14 cellular contexts compared by ENCODE assay signal in genomic region chr7:13874783-13875182, GRCh38.
DNase-seq lines count a peak whose midpoint lies in the region; ATAC-seq and TF ChIP-seq lines count a peak whose summit lies in the region.
"Had no signal": no experiment of that assay in that cellular context is flagged by ENCODE, and none has a peak within 500 bp of the region (broad histone marks: within the 10 kb centered on the region; RNA-seq: fewer than 3 reads in every experiment).

No MANE protein-coding gene starts in this region.

- intact Hi-C loops in lower lobe of right lung (cut with DNase I), result no loop called here
- intact Hi-C loops in sigmoid colon (cut with DNase I), result no loop called here

- H3K9me3 ChIP-seq in lower lobe of right lung, result no peaks in the 10 kb centered on the region
- H3K9me3 ChIP-seq in sigmoid colon, result no peaks in the 10 kb centered on the region
- H3K9me3 ChIP-seq: tibial nerve had no signal

- H3K4me1 ChIP-seq in lower lobe of right lung (no peaks in the 10 kb centered on the region), sigmoid colon (peaks cover 0 to 2% (median 0%) of the 10 kb centered on the region in 4 donors)
- H3K4me1 ChIP-seq: parathyroid adenoma, tibial nerve had no signal

- H3K4me3 ChIP-seq in AG09309 (ENCODE audit: control insufficient read depth, low read depth, low read length), result no peak overlapping the region
- no peak overlapping the region for H3K4me3 ChIP-seq in astrocyte of the spinal cord (ENCODE audit: low read depth, low read length)
- peak overlapping the region; percentile 33 for H3K4me3 ChIP-seq in lower lobe of right lung
- no peak overlapping the region for H3K4me3 ChIP-seq in sigmoid colon
- H3K4me3 ChIP-seq: tibial nerve had no signal

- DNase-seq in AG09309 (ENCODE audit: low read depth) (peak; percentile 70), LHCN-M2 (ENCODE audit: low read depth) (peak; percentile 69), astrocyte of the spinal cord (ENCODE audit: low read depth, low spot score) (peak; percentile 81), lower lobe of right lung (no peak), midbrain (lab: John Stamatoyannopoulos, UW) (no peak), sigmoid colon (no peak)
- no peak for DNase-seq in effector CD4-positive, alpha-beta T cell
- DNase-seq: activated CD4-positive, alpha-beta T cell treated with anti-CD3 and anti-CD28 coated beads, Interleukin-2, amount 10 ng/mL, durations not matched to agents 24 days and 14 days; activated T-cell treated with anti-CD3 and anti-CD28 coated beads, Interleukin-2, amount 50 U/mL, for 48 hours; NCI-H1417 had no signal

- no peak for TF ChIP-seq CTCF in AG09309 (IDR thresholded peaks at IDR 0.05; ENCODE audit: control insufficient read depth, insufficient read depth, low read depth, low read length, missing control alignments)
- no peak for TF ChIP-seq CTCF in astrocyte of the spinal cord (IDR thresholded peaks at IDR 0.05; ENCODE audit: low read depth, low read length)
- TF ChIP-seq CTCF in lower lobe of right lung (IDR thresholded peaks at IDR 0.05), result no peak
- no peak for TF ChIP-seq CTCF in sigmoid colon (IDR thresholded peaks at IDR 0.05)

- TF ChIP-seq EP300 in sigmoid colon (IDR thresholded peaks at IDR 0.05), result no peak

- H3K27me3 ChIP-seq in lower lobe of right lung (ENCODE audit: low read depth) (no peaks in the 10 kb centered on the region), sigmoid colon (no peaks in the 10 kb centered on the region)
- H3K27me3 ChIP-seq: tibial nerve had no signal

- whole genome bisulfite sequencing in sigmoid colon, 2 donors, result 35 to 69% methylated on average over 2 of the region's 2 CpGs

- no peak for TF ChIP-seq POLR2A in sigmoid colon (IDR thresholded peaks at IDR 0.05)

- H3K36me3 ChIP-seq in lower lobe of right lung, result no peaks in the 10 kb centered on the region
- H3K36me3 ChIP-seq in sigmoid colon, result no peaks in the 10 kb centered on the region
- H3K36me3 ChIP-seq: tibial nerve had no signal

- in situ Hi-C loops in astrocyte of the spinal cord (cut with HindIII; ENCODE audit: low sequenced_read_pairs), result no loop called here

- ATAC-seq in lower lobe of right lung (peak; percentile 49 to 89), GM21367 (IDR thresholded peaks at IDR 0.05; ENCODE audit: unreplicated experiment) (no peak)

- H3K27ac ChIP-seq in lower lobe of right lung, result peak overlapping the region; percentile 6
- H3K27ac ChIP-seq in sigmoid colon, result no peak overlapping the region
- H3K27ac ChIP-seq: parathyroid adenoma, RWPE1, tibial nerve had no signal

Comparison
In these comparisons a context has a peak if more than half of its experiments do, and no peak if none do; other contexts are left out.
1. DNase-seq: peak in AG09309 (single experiment), LHCN-M2 (single experiment) and astrocyte of the spinal cord (single experiment); none in lower lobe of right lung (single experiment), midbrain (single experiment), effector CD4-positive, alpha-beta T cell (single experiment) and sigmoid colon (single experiment).